Comparison of ENCODE assay signal across 8 cellular contexts in genomic region chr1:156601122-156601830, GRCh38. TPM values are rescaled to one million over a fixed set of nuclear protein-coding genes. Genes with fewer than 3 reads are reported as not detected.
DNase-seq lines count a peak whose midpoint lies in the region; ATAC-seq and TF ChIP-seq lines count a peak whose summit lies in the region.

Gene GPATCH4 (minus strand): TSS chr1:156601479.

- peak within 1 kb of the TSS; percentile 65 for H2AFZ ChIP-seq in neural cell (ENCODE audit: low read depth, low read length)

- no peaks in the 10 kb centered on the region for H3K9me3 Mint-ChIP-seq in stimulated activated naive CD8-positive, alpha-beta T cell treated with anti-CD3 and anti-CD28 coated beads, Interleukin-15, amount 100 ng/mL, for 72 hours

- peak within 1 kb of the TSS; percentile 68 for H3K9ac ChIP-seq in neural cell (ENCODE audit: low read length)

- TF ChIP-seq CTCF in fibroblast of villous mesenchyme (IDR thresholded peaks at IDR 0.05; ENCODE audit: insufficient read depth, low read depth, low read length) (no peak), neural cell (IDR thresholded peaks at IDR 0.05; ENCODE audit: poor library complexity, severe bottlenecking) (peak; percentile 11)

- peak within 1 kb of the TSS; percentile 97 to 100 for H3K27ac Mint-ChIP-seq in stimulated activated naive CD8-positive, alpha-beta T cell treated with anti-CD3 and anti-CD28 coated beads, Interleukin-15, amount 100 ng/mL, for 72 hours

- H3F3A ChIP-seq in neural cell (ENCODE audit: insufficient read depth, low read length, poor library complexity, severe bottlenecking): no peaks in the 10 kb centered on the region

- no peaks in the 10 kb centered on the region for H4K20me1 ChIP-seq in neural cell (ENCODE audit: insufficient read depth)

- peak; percentile 18 for TF ChIP-seq EP300 in neural cell (conservative IDR thresholded peaks at IDR 0.05; ENCODE audit: poor library complexity, severe bottlenecking)

- H3K27me3 Mint-ChIP-seq in stimulated activated naive CD8-positive, alpha-beta T cell treated with anti-CD3 and anti-CD28 coated beads, Interleukin-15, amount 100 ng/mL, for 72 hours: no peaks in the 10 kb centered on the region

- peak within 1 kb of the TSS; percentile 93 for H3K4me2 ChIP-seq in neural cell (ENCODE audit: low read length)

- peak; percentile 61 for ATAC-seq in GM19328 (IDR thresholded peaks at IDR 0.05; ENCODE audit: unreplicated experiment)
- ATAC-seq in stimulated activated naive CD8-positive, alpha-beta T cell treated with anti-CD3 and anti-CD28 coated beads, Interleukin-15, amount 100 ng/mL, for 72 hours: peak; percentile 82

- H3K36me3 ChIP-seq in neural cell (ENCODE audit: insufficient read depth, low read length): no peaks in the 10 kb centered on the region

- no peaks in the 10 kb centered on the region for H3K9me2 ChIP-seq in neural cell (ENCODE audit: insufficient read depth, low read length)

- no peaks in the 10 kb centered on the region for H3K9me3 ChIP-seq in neural cell (ENCODE audit: low read length)

- no peaks in the 10 kb centered on the region for H3K27me3 ChIP-seq in neural cell (ENCODE audit: insufficient read depth, low read depth, low read length)

- peak; percentile 30 for TF ChIP-seq RAD21 in neural cell (conservative IDR thresholded peaks at IDR 0.05)

- peak within 1 kb of the TSS; percentile 89 to 100 for H3K4me3 Mint-ChIP-seq in stimulated activated naive CD8-positive, alpha-beta T cell treated with anti-CD3 and anti-CD28 coated beads, Interleukin-15, amount 100 ng/mL, for 72 hours

- H3K27ac ChIP-seq in neural cell (ENCODE audit: low read length): peak within 1 kb of the TSS; percentile 69

- peaks cover 45% of the 10 kb centered on the region for H3K4me1 Mint-ChIP-seq in stimulated activated naive CD8-positive, alpha-beta T cell treated with anti-CD3 and anti-CD28 coated beads, Interleukin-15, amount 100 ng/mL, for 72 hours

- peak; percentile 88 for DNase-seq in Ammon's horn (ENCODE audit: low spot score)
- peak; percentile 90 for DNase-seq in M059J (ENCODE audit: low read depth)
- peak; percentile 90 for DNase-seq in SHP77 treated with DMSO at 0.1 percent for 48 hours (lab: John Stamatoyannopoulos, UW)
- peak; percentile 91 for DNase-seq in activated effector memory CD4-positive, alpha-beta T cell treated with anti-CD3 and anti-CD28 coated beads, Interleukin-2, amount 50 U/mL, for 16 hours
- DNase-seq in fibroblast of villous mesenchyme (ENCODE audit: low read depth): peak; percentile 90
- peak; percentile 76 to 87 for DNase-seq in stimulated activated naive CD8-positive, alpha-beta T cell treated with anti-CD3 and anti-CD28 coated beads, Interleukin-15, amount 100 ng/mL, for 72 hours

- H3K79me2 ChIP-seq in neural cell (replicated peaks; ENCODE audit: insufficient read depth, low read length): no peaks in the 10 kb centered on the region

- peak within 1 kb of the TSS; percentile 77 for H3K4me3 ChIP-seq in fibroblast of villous mesenchyme (ENCODE audit: low read depth, low read length)
- H3K4me3 ChIP-seq in neural cell (ENCODE audit: low read length): peak within 1 kb of the TSS; percentile 75

TF ChIP-seq in neural cell, 6 proteins besides CTCF, POLR2A, EP300 and RAD21:
- peak; percentile 56 for TF ChIP-seq SMC3 (conservative IDR thresholded peaks at IDR 0.05; ENCODE audit: poor library complexity)
- no peak for TF ChIP-seq POLR2AphosphoS5 (IDR thresholded peaks at IDR 0.05)
- peak; percentile 100 for TF ChIP-seq MXI1 (conservative IDR thresholded peaks at IDR 0.05; ENCODE audit: poor library complexity, severe bottlenecking)
- peak; percentile 22 for TF ChIP-seq REST (IDR thresholded peaks at IDR 0.05; ENCODE audit: borderline replicate concordance)
- peak; percentile 28 for TF ChIP-seq TAF1 (IDR thresholded peaks at IDR 0.05; ENCODE audit: low read depth)

RNA-seq across cellular contexts. Expression of gene GPATCH4, which starts in this region (rescaled TPM):
- 16.9 and 20.7 TPM in 2 replicates for total RNA-seq in M059J (2014; rRNA removed; shearing (Covaris generic))
- total RNA-seq in fibroblast of villous mesenchyme: 15.1 and 24.2 TPM in 2 replicates
- 1.3 and 3.9 TPM in 2 replicates for polyA plus RNA-seq in neural cell
- polyA minus RNA-seq in neural cell: 3.2 and 5.2 TPM in 2 replicates

Comparison
In these comparisons a context has a peak if more than half of its experiments do, and no peak if none do; other contexts are left out.
1. Peak in every context shown above with its lines: DNase-seq, ATAC-seq, H3K4me3 ChIP-seq and H3K27ac ChIP-seq.